ENCODE assay signal across 25 cellular contexts in genomic region chr4:145375416-145375815, GRCh38.
"Had no signal": no experiment of that assay in that cellular context is flagged by ENCODE, and none has a peak within 500 bp of the region (broad histone marks: within the 10 kb centered on the region; RNA-seq: fewer than 3 reads in every experiment).

No MANE protein-coding gene starts in this region.

- H3K27ac ChIP-seq: esophagus squamous epithelium, heart right ventricle, left ventricle myocardium inferior, lower lobe of right lung, prostate gland, right atrium auricular region, testis, tibial artery had no signal

- H3K36me3 ChIP-seq: esophagus squamous epithelium, heart right ventricle, left ventricle myocardium inferior, lower lobe of right lung, prostate gland, right atrium auricular region, tibial artery had no signal

- H3K4me3 Mint-ChIP-seq: effector memory CD8-positive, alpha-beta T cell; naive thymus-derived CD8-positive, alpha-beta T cell; nephron progenitor cell; stimulated activated memory B cell treated with anti-CD40 and anti-IgM and Interleukin-4, amounts not matched to agents 10 μg/mL and 1 μg/mL and 100 μg/mL, for 72 hours; type B pancreatic cell had no signal

- H3K4me1 Mint-ChIP-seq: naive thymus-derived CD8-positive, alpha-beta T cell; nephron progenitor cell; stimulated activated memory B cell treated with anti-CD40 and anti-IgM and Interleukin-4, amounts not matched to agents 10 μg/mL and 1 μg/mL and 100 μg/mL, for 72 hours had no signal

- ATAC-seq: effector memory CD8-positive, alpha-beta T cell; heart right ventricle; left colon; lower lobe of right lung; naive thymus-derived CD8-positive, alpha-beta T cell; sciatic nerve; stimulated activated memory B cell treated with anti-CD40 and anti-IgM and Interleukin-4, amounts not matched to agents 10 μg/mL and 1 μg/mL and 100 μg/mL, for 72 hours; stimulated activated naive CD8-positive, alpha-beta T cell treated with anti-CD3 and anti-CD28 coated beads, Interleukin-15, Interleukin-2, amounts not matched to agents 100 U/mL and 50 U/mL, for 24 hours had no signal

- H3K9me3 ChIP-seq: esophagus squamous epithelium, heart right ventricle, left ventricle myocardium inferior, lower lobe of right lung, prostate gland, right atrium auricular region, testis, tibial artery had no signal

- H3K27me3 ChIP-seq: heart right ventricle, right atrium auricular region, testis, tibial artery had no signal

- H3K9me3 Mint-ChIP-seq: type B pancreatic cell had no signal

- H3K4me1 ChIP-seq: esophagus squamous epithelium, heart right ventricle, left ventricle myocardium inferior, lower lobe of right lung, prostate gland, right atrium auricular region, testis, tibial artery had no signal

- DNase-seq: cortex of kidney; effector memory CD8-positive, alpha-beta T cell; erythroblast; esophagus squamous epithelium; foreskin melanocyte; glutamatergic neuron; heart right ventricle; hippocampal formation; kidney glomerular epithelial cell; left colon; left ventricle myocardium inferior; lower lobe of right lung; naive thymus-derived CD8-positive, alpha-beta T cell; nephron progenitor cell; nucleus accumbens; stimulated activated CD4-positive, alpha-beta T cell treated with anti-CD3 and anti-CD28 coated beads, Interleukin-4, amount 100 ng/mL, for 4 hours; stimulated activated naive CD8-positive, alpha-beta T cell treated with anti-CD3 and anti-CD28 coated beads, Interleukin-15, Interleukin-2, amounts not matched to agents 100 U/mL and 50 U/mL, for 24 hours; substantia nigra; testis; tibial artery had no signal

- H3K27me3 Mint-ChIP-seq: effector memory CD8-positive, alpha-beta T cell; stimulated activated memory B cell treated with anti-CD40 and anti-IgM and Interleukin-4, amounts not matched to agents 10 μg/mL and 1 μg/mL and 100 μg/mL, for 72 hours; type B pancreatic cell had no signal

- H3K36me3 Mint-ChIP-seq: naive thymus-derived CD8-positive, alpha-beta T cell; stimulated activated memory B cell treated with anti-CD40 and anti-IgM and Interleukin-4, amounts not matched to agents 10 μg/mL and 1 μg/mL and 100 μg/mL, for 72 hours; type B pancreatic cell had no signal

- H3K4me3 ChIP-seq: esophagus squamous epithelium, heart right ventricle, left ventricle myocardium inferior, lower lobe of right lung, prostate gland, right atrium auricular region, tibial artery had no signal

- H3K27ac Mint-ChIP-seq: effector memory CD8-positive, alpha-beta T cell; naive thymus-derived CD8-positive, alpha-beta T cell; nephron progenitor cell; stimulated activated memory B cell treated with anti-CD40 and anti-IgM and Interleukin-4, amounts not matched to agents 10 μg/mL and 1 μg/mL and 100 μg/mL, for 72 hours; type B pancreatic cell had no signal
